In genomic region chr18:36931116-36931515, GRCh38 we compare ENCODE assay signal across 2 cellular contexts.
TF ChIP-seq lines count a peak whose summit lies in the region.

No MANE protein-coding gene starts in this region.

TF ChIP-seq in GM23338, 12 proteins besides CTCF, POLR2A, EP300 and RAD21 (continued from another document):
- TF ChIP-seq REST (IDR thresholded peaks at IDR 0.05; ENCODE audit: unreplicated experiment) (no peak), EZH2phosphoT487 (IDR thresholded peaks at IDR 0.05; ENCODE audit: unreplicated experiment) (no peak), EZH2 (IDR thresholded peaks at IDR 0.05; ENCODE audit: low read depth, unreplicated experiment) (no peak), CREB1 (CRISPR knock-in tag; IDR thresholded peaks at IDR 0.05; ENCODE audit: low read depth) (no peak), ZNF114 (CRISPR knock-in tag; IDR thresholded peaks at IDR 0.05) (no peak), NANOG (IDR thresholded peaks at IDR 0.05; ENCODE audit: borderline replicate concordance) (no peak), ZNF462 (CRISPR knock-in tag; IDR thresholded peaks at IDR 0.05) (no peak), STAT1 (IDR thresholded peaks at IDR 0.05; ENCODE audit: unreplicated experiment) (no peak)

TF ChIP-seq in GM12878, 131 proteins besides CTCF, POLR2A, EP300 and RAD21 (continued from another document):
- TF ChIP-seq E2F8 (IDR thresholded peaks at IDR 0.05; ENCODE audit: low read depth, partially characterized antibody) (no peak), NBN (IDR thresholded peaks at IDR 0.05) (no peak), CHD4 (IDR thresholded peaks at IDR 0.05) (no peak), RB1 (IDR thresholded peaks at IDR 0.05; ENCODE audit: borderline replicate concordance) (no peak), ZNF24 (IDR thresholded peaks at IDR 0.05) (no peak), ZNF592 (IDR thresholded peaks at IDR 0.05) (no peak), TBL1XR1 (IDR thresholded peaks at IDR 0.05; ENCODE audit: low read depth, low read length) (no peak)
